ENCODE assay signal across 22 cellular contexts in genomic region chr7:140650367-140650766, GRCh38. TPM values are rescaled to one million over a fixed set of nuclear protein-coding genes. Genes with fewer than 3 reads are reported as not detected.
DNase-seq lines count a peak whose midpoint lies in the region; ATAC-seq and TF ChIP-seq lines count a peak whose summit lies in the region.
"Had no signal": no experiment of that assay in that cellular context is flagged by ENCODE, and none has a peak within 500 bp of the region (broad histone marks: within the 10 kb centered on the region; RNA-seq: fewer than 3 reads in every experiment).

No MANE protein-coding gene starts in this region.

- H3K4me3 Mint-ChIP-seq in glutamatergic neuron (ENCODE audit: unreplicated experiment): peak overlapping the region; percentile 20
- H3K4me3 Mint-ChIP-seq: GM23338 had no signal

- peaks cover 15% of the 10 kb centered on the region for H3K4me1 Mint-ChIP-seq in glutamatergic neuron (ENCODE audit: low read depth, unreplicated experiment)

- H4K8ac ChIP-seq in IMR-90 (ENCODE audit: low read depth in 2 of 2, low read length in 2 of 2): no peak overlapping the region

- peaks cover 13% of the 10 kb centered on the region for H3K4me1 ChIP-seq in IMR-90 (ENCODE audit: control insufficient read depth, insufficient read depth, low read length)

- H3K27ac Mint-ChIP-seq in glutamatergic neuron (ENCODE audit: unreplicated experiment): no peak overlapping the region
- H3K27ac Mint-ChIP-seq: GM23338 had no signal

- H3K9me1 ChIP-seq in IMR-90 (ENCODE audit: insufficient read depth, low read length): 0 out of 2 replicates have a peak, but pooled peaks cover 3% of the 10 kb centered on the region

- H3K4me2 ChIP-seq in IMR-90 (ENCODE audit: low read depth, low read length): no peak overlapping the region
- H3K4me2 ChIP-seq: GM23338 had no signal

- no peak overlapping the region for H4K5ac ChIP-seq in IMR-90 (ENCODE audit: low read depth, low read length)

- POLR2A ChIA-PET in IMR-90 (lab: Charles Lee; ENCODE audit: unreplicated experiment): no interaction called here

- no peak overlapping the region for H3K27ac ChIP-seq in IMR-90 (ENCODE audit: insufficient read depth, low read length)

- H3K9me3 Mint-ChIP-seq in glutamatergic neuron (ENCODE audit: unreplicated experiment): peaks cover 3% of the 10 kb centered on the region
- H3K9me3 Mint-ChIP-seq: GM23338 had no signal

- WGBS in IMR-90 (ENCODE audit: extremely low coverage in 2 of 2, insufficient read length in 1 of 2), 2 experiments: 86% methylated on average over 2 of the region's 12 CpGs; no CpG with 5 or more reads in 1 of the 2 experiments

- no peak overlapping the region for H3K9ac ChIP-seq in IMR-90 (ENCODE audit: low read depth, low read length)

- no peak for TF ChIP-seq CTCF in IMR-90 (conservative IDR thresholded peaks at IDR 0.05; ENCODE audit: low read depth, low read length)
- TF ChIP-seq CTCF in glutamatergic neuron (IDR thresholded peaks at IDR 0.05; ENCODE audit: partially characterized antibody, unreplicated experiment): no peak
- no peak for TF ChIP-seq CTCF in omental fat pad (IDR thresholded peaks at IDR 0.05)

- intact Hi-C loops in IMR-90 (cut with micrococcal nuclease): no loop called here
- intact Hi-C loops in posterior vena cava (cut with DNase I): loop anchor here (5.0 kb wide), 2 partner anchors 133 to 362 kb away; partner anchors contain the start of gene MRPS33 (in 1 of the 2)

- peaks cover 1% of the 10 kb centered on the region for H3K27me3 Mint-ChIP-seq in glutamatergic neuron (ENCODE audit: unreplicated experiment)

- H2AFZ ChIP-seq in IMR-90 (replicated peaks; ENCODE audit: low read length, poor library complexity): peak overlapping the region; percentile 61
- H2AFZ ChIP-seq: GM23338 had no signal

- no peak for DNase-seq in IMR-90
- DNase-seq in RPMI7951 (ENCODE audit: low read depth): peak; percentile 35
- no peak for DNase-seq in glutamatergic neuron
- peak; percentile 23 for DNase-seq in posterior vena cava (ENCODE audit: low spot score)
- no peak for DNase-seq in omental fat pad (ENCODE audit: low spot score)
- DNase-seq: BE2C, DMS153, DND-41, Karpas-422, NCI-H1105, NCI-H146, NCI-H1930, NCI-H446, NCI-H524 treated with DMSO at 0.1 percent for 48 hours, NCI-H774, SHP77 had no signal

- H3K14ac ChIP-seq in IMR-90 (replicated peaks; ENCODE audit: low read depth, low read length): no peak overlapping the region

- in situ Hi-C loops in IMR-90 (cut with MboI; ENCODE audit: low sequenced_read_pairs): loop anchor here (5.0 kb wide), 2 partner anchors 128 to 173 kb away; partner anchors contain the start of gene MKRN1

- H3K4me3 ChIP-seq in IMR-90 (ENCODE audit: insufficient read depth, low read depth, low read length): no peak overlapping the region
- H3K4me3 ChIP-seq: GM23338, HAP-1 had no signal

- no peaks in the 10 kb centered on the region for H3K36me3 ChIP-seq in IMR-90 (ENCODE audit: control insufficient read depth, insufficient read depth, low read length)
- H3K36me3 ChIP-seq: BE2C, HAP-1 had no signal

- no peak overlapping the region for H3K56ac ChIP-seq in IMR-90 (ENCODE audit: extremely low read depth, insufficient read depth, low read length)

- CTCF ChIA-PET in IMR-90 (lab: Yijun Ruan, JAX): no interaction called here

- peak overlapping the region; percentile 39 for H2AK9ac ChIP-seq in IMR-90 (replicated peaks; ENCODE audit: low read depth, low read length, poor library complexity)

- H3K9me3 ChIP-seq in IMR-90 (ENCODE audit: control insufficient read depth, insufficient read depth, low read length): no peaks in the 10 kb centered on the region
- H3K9me3 ChIP-seq: BE2C, HAP-1 had no signal

- no peak for TF ChIP-seq RAD21 in IMR-90 (IDR thresholded peaks at IDR 0.05; ENCODE audit: low read length)

- H2BK5ac ChIP-seq in IMR-90 (ENCODE audit: low read depth, low read length, poor library complexity, severe bottlenecking): no peak overlapping the region

- H2AK5ac ChIP-seq in IMR-90 (ENCODE audit: low read depth, low read length): peak overlapping the region; percentile 85; the same call in 1 of the 2 replicates

- no peak overlapping the region for H3K4ac ChIP-seq in IMR-90 (ENCODE audit: low read depth, low read length)

- dilution Hi-C loops in IMR-90 (cut with HindIII; ENCODE audit: low sequenced_read_pairs, unreplicated experiment): no loop called here

- no peak overlapping the region for H2BK15ac ChIP-seq in IMR-90 (ENCODE audit: low read depth, low read length)

- peak overlapping the region; percentile 19; the same call in 1 of the 2 replicates for H2BK120ac ChIP-seq in IMR-90 (ENCODE audit: low read depth, low read length)

- H3K36me3 Mint-ChIP-seq in glutamatergic neuron (ENCODE audit: unreplicated experiment): no peaks in the 10 kb centered on the region

- BruUV-seq in IMR-90 (replicated peaks; lab: Mats Ljungman, UMichigan): no TSS peak

- no peaks in the 10 kb centered on the region for H3K79me1 ChIP-seq in IMR-90 (ENCODE audit: low read depth in 1 of 2, low read length in 2 of 2)

- no peak for ATAC-seq in IMR-90 (ENCODE audit: low read depth)
- no peak for ATAC-seq in HG02623 (IDR thresholded peaks at IDR 0.05; ENCODE audit: unreplicated experiment)
- no peak for ATAC-seq in GM18868 (IDR thresholded peaks at IDR 0.05; ENCODE audit: unreplicated experiment)
- no peak for ATAC-seq in GM21737 (IDR thresholded peaks at IDR 0.05; ENCODE audit: unreplicated experiment)
- ATAC-seq in omental fat pad (ENCODE audit: low FRiP score): no peak
- ATAC-seq: GM23338 had no signal

- H3K18ac ChIP-seq in IMR-90 (ENCODE audit: low read depth, low read length): no peak overlapping the region

- no peaks in the 10 kb centered on the region for H3K27me3 ChIP-seq in IMR-90 (ENCODE audit: control insufficient read depth, insufficient read depth, low read length)
- H3K27me3 ChIP-seq: BE2C had no signal

- no peak overlapping the region for H4K91ac ChIP-seq in IMR-90 (ENCODE audit: insufficient read depth, low read depth, low read length)

- TF ChIP-seq POLR2A in IMR-90 (IDR thresholded peaks at IDR 0.05; ENCODE audit: low read depth, low read length): no peak

- no peaks in the 10 kb centered on the region for H4K20me1 ChIP-seq in IMR-90 (ENCODE audit: insufficient read depth, low read length)

- no peak overlapping the region for H2BK20ac ChIP-seq in IMR-90 (ENCODE audit: low read depth, low read length)

- no peak overlapping the region for H3K23ac ChIP-seq in IMR-90 (ENCODE audit: low read depth, low read length)

TF ChIP-seq in IMR-90, 13 proteins besides CTCF, POLR2A, EP300 and RAD21 (continues in another document):
- no peak for TF ChIP-seq MXI1 (IDR thresholded peaks at IDR 0.05; ENCODE audit: borderline replicate concordance, low read depth, low read length)
- no peak for TF ChIP-seq NFE2L2 (IDR thresholded peaks at IDR 0.05; ENCODE audit: low read depth, low read length)
- TF ChIP-seq ELK1 (IDR thresholded peaks at IDR 0.05; ENCODE audit: borderline replicate concordance, low read depth, low read length): no peak
- TF ChIP-seq USF2 (IDR thresholded peaks at IDR 0.05; ENCODE audit: low read depth, low read length): no peak
- no peak for TF ChIP-seq MAZ (IDR thresholded peaks at IDR 0.05; ENCODE audit: borderline replicate concordance, low read depth, low read length)
- no peak for TF ChIP-seq FOS (IDR thresholded peaks at IDR 0.05; ENCODE audit: low read depth, low read length)
- no peak for TF ChIP-seq CHD1 (IDR thresholded peaks at IDR 0.05; ENCODE audit: low read depth, low read length)
- no peak for TF ChIP-seq RCOR1 (IDR thresholded peaks at IDR 0.05; ENCODE audit: insufficient replicate concordance, low read length)
- TF ChIP-seq SMC3 (IDR thresholded peaks at IDR 0.05; ENCODE audit: low read depth, low read length): no peak

RNA-seq across cellular contexts. Expression of gene DENND2A, which starts 9.8 kb away (rescaled TPM):
- total RNA-seq in IMR-90 (2012; rRNA removed): 7.5 and 7.8 TPM in 2 replicates
- 7.4 and 10.3 TPM in 2 replicates for polyA plus RNA-seq in IMR-90 (2012; rRNA removed)
- 7.5 and 18.0 TPM in 2 replicates for polyA plus RNA-seq in IMR-90 (2012; cell fraction: cytosol; rRNA removed)
- polyA plus RNA-seq in IMR-90 (2012; cell fraction: nucleus; rRNA removed; ENCODE audit: low replicate concordance): 14.9 and 25.0 TPM in 2 replicates
- 26.9 and 29.6 TPM in 2 replicates for total RNA-seq in RPMI7951 (2014; rRNA removed; shearing (Covaris generic))
- total RNA-seq in glutamatergic neuron (ENCODE audit: unreplicated experiment): 64.7 TPM
- total RNA-seq in posterior vena cava: 10 to 100 TPM; 13.7 to 26.4 TPM
- 10 to 100 TPM in 3 of 4 donors, 1 to 10 TPM in 1; 6.7 to 34.7 (median 15.7) TPM for total RNA-seq in omental fat pad
- total RNA-seq: Calu3 had no signal

RNA-seq across cellular contexts. Expression of gene ADCK2, which starts 22.4 kb away (rescaled TPM):
- total RNA-seq in IMR-90 (2012; rRNA removed) (7.5 and 10.0 TPM in 2 replicates), glutamatergic neuron (ENCODE audit: unreplicated experiment) (9.1 TPM), posterior vena cava (10 to 100 TPM; 12.3 to 16.1 TPM), omental fat pad (10 to 100 TPM; 15.9 to 25.1 (median 20.1) TPM)
- polyA plus RNA-seq in IMR-90 (2012; rRNA removed): 6.9 and 7.1 TPM in 2 replicates
- 5.8 and 9.5 TPM in 2 replicates for polyA plus RNA-seq in IMR-90 (2012; cell fraction: cytosol; rRNA removed)
- polyA plus RNA-seq in IMR-90 (2012; cell fraction: nucleus; rRNA removed; ENCODE audit: low replicate concordance): 5.3 and 5.7 TPM in 2 replicates
- 16.2 and 16.8 TPM in 2 replicates for total RNA-seq in RPMI7951 (2014; rRNA removed; shearing (Covaris generic))

RNA-seq across cellular contexts. Expression of gene NDUFB2, which starts 46.1 kb away (rescaled TPM):
- 81.7 and 136 TPM in 2 replicates for total RNA-seq in IMR-90 (2012; rRNA removed)
- 143 and 170 TPM in 2 replicates for polyA plus RNA-seq in IMR-90 (2012; rRNA removed)
- 591 and 666 TPM in 2 replicates for polyA plus RNA-seq in IMR-90 (2012; cell fraction: cytosol; rRNA removed)
- polyA plus RNA-seq in IMR-90 (2012; cell fraction: nucleus; rRNA removed; ENCODE audit: low replicate concordance): 135 and 207 TPM in 2 replicates
- total RNA-seq in RPMI7951 (2014; rRNA removed; shearing (Covaris generic)): 333 and 473 TPM in 2 replicates
- total RNA-seq in glutamatergic neuron (ENCODE audit: unreplicated experiment): 127 TPM
- 100 to 1,000 TPM; 179 to 198 TPM for total RNA-seq in posterior vena cava
- 100 to 1,000 TPM; 118 to 301 (median 234) TPM for total RNA-seq in omental fat pad

Comparison
In these comparisons a context has a peak if more than half of its experiments do, and no peak if none do; other contexts are left out.
1. DNase-seq: peak in RPMI7951 (single experiment) and posterior vena cava (single experiment); none in IMR-90 (single experiment), glutamatergic neuron (single experiment) and omental fat pad (single experiment).